ENCODE assay signal across 10 cellular contexts in the genomic region with DNA sequence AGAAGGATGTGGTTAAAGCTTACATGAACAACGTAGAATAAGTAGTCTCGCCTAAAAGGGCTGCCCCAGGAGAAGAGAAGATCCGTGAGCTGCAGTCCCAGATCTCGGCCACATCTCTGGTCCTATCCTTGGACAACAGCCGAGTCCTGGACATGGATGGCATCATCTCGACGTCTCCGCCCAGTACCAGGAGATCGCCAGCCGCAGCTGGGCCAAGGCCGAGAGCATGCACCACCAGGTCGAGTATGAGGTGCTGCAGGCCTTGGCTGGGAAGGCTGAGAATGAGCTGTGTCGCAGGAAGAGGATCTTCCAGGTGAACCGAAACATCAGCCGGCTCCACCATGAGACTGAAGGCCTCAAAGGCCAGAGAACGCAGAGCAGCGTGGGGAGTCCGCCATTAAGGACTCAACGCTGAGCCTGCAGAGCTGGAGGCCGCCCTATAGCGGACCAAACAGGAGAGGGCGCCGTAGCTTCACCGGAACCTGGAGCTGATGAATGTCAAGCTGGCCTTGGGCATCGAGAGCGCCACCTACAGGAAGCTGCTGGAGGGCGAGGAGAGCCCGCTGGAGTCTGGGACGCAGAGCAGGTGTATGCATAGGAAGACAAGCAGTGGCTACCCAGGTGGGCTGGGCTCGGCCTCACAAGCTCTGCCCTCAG. TPM values are rescaled to one million over a fixed set of nuclear protein-coding genes. Genes with fewer than 3 reads are reported as not detected.
DNase-seq lines count a peak whose midpoint lies in the region; ATAC-seq and TF ChIP-seq lines count a peak whose summit lies in the region.
"Had no signal": no experiment of that assay in that cellular context is flagged by ENCODE, and none has a peak within 500 bp of the region (broad histone marks: within the 10 kb centered on the region; RNA-seq: fewer than 3 reads in every experiment).

No MANE protein-coding gene starts in this region.

- in situ Hi-C loops in astrocyte of the cerebellum (cut with HindIII; ENCODE audit: low sequenced_read_pairs): no loop called here

- no peak overlapping the region for H3K27ac Mint-ChIP-seq in osteocyte (ENCODE audit: unreplicated experiment)
- H3K27ac Mint-ChIP-seq: memory B cell had no signal

- no peak overlapping the region for H3K4me3 ChIP-seq in NB4 (ENCODE audit: low read depth, low read length)
- no peak overlapping the region for H3K4me3 ChIP-seq in astrocyte of the cerebellum (ENCODE audit: low read depth, low read length)
- H3K4me3 ChIP-seq: thoracic aorta had no signal

- H3K4me1 Mint-ChIP-seq in osteocyte (ENCODE audit: unreplicated experiment): no peaks in the 10 kb centered on the region

- H3K36me3 Mint-ChIP-seq in osteocyte (ENCODE audit: unreplicated experiment): no peaks in the 10 kb centered on the region
- H3K36me3 Mint-ChIP-seq: memory B cell had no signal

- peak; percentile 83 for TF ChIP-seq CTCF in NB4 (IDR thresholded peaks at IDR 0.05; ENCODE audit: low read depth, low read length)
- peak; percentile 3 for TF ChIP-seq CTCF in astrocyte of the cerebellum (IDR thresholded peaks at IDR 0.05; ENCODE audit: low read depth, low read length, missing control alignments)
- TF ChIP-seq CTCF in osteocyte (IDR thresholded peaks at IDR 0.05): peak; percentile 26

- no peak for TF ChIP-seq POLR2A in NB4 (IDR thresholded peaks at IDR 0.05; ENCODE audit: extremely low read depth, insufficient read length)

- H3K4me3 Mint-ChIP-seq in osteocyte (ENCODE audit: unreplicated experiment): no peak overlapping the region
- H3K4me3 Mint-ChIP-seq: memory B cell had no signal

- H3K9me3 Mint-ChIP-seq in osteocyte (ENCODE audit: unreplicated experiment): no peaks in the 10 kb centered on the region
- H3K9me3 Mint-ChIP-seq: memory B cell had no signal

- ATAC-seq in GM18870 (IDR thresholded peaks at IDR 0.05; ENCODE audit: unreplicated experiment): no peak
- ATAC-seq in GM21515 (IDR thresholded peaks at IDR 0.05; ENCODE audit: unreplicated experiment): no peak

- DNase-seq in ELR (ENCODE audit: low read depth) (peak; percentile 13), NB4 (ENCODE audit: low read depth) (peak; percentile 80), astrocyte of the cerebellum (ENCODE audit: low read depth) (no peak), osteocyte (ENCODE audit: extremely low spot score, unreplicated experiment) (no peak), NCI-H2171 (lab: John Stamatoyannopoulos, UW) (no peak), T1000 (lab: John Stamatoyannopoulos, UW) (no peak)

- H3K27me3 Mint-ChIP-seq in osteocyte (ENCODE audit: unreplicated experiment): peaks cover 26% of the 10 kb centered on the region

RNA-seq across cellular contexts. Expression of a gene that starts 22.2 kb away (rescaled TPM):
- total RNA-seq in osteocyte: not detected in 2 replicates
- total RNA-seq: thoracic aorta had no signal

RNA-seq across cellular contexts. Expression of a gene that starts 31.6 kb away (rescaled TPM):
- total RNA-seq in osteocyte: not detected in 2 replicates
- total RNA-seq: thoracic aorta had no signal

Comparison
In these comparisons a context has a peak if more than half of its experiments do, and no peak if none do; other contexts are left out.
1. DNase-seq: peak in ELR (single experiment) and NB4 (single experiment); none in astrocyte of the cerebellum (single experiment), osteocyte (single experiment), NCI-H2171 (single experiment) and T1000 (single experiment).
2. CTCF ChIP-seq: peak in every context shown above with its lines; median percentile 83 in NB4; 26 in osteocyte; 3 in astrocyte of the cerebellum.